Comparison of ENCODE assay signal across 8 cellular contexts in genomic region chr2:112481528-112482228, GRCh38. TPM values are rescaled to one million over a fixed set of nuclear protein-coding genes. Genes with fewer than 3 reads are reported as not detected.
A peak's percentile ranks its signal among the peaks of the same experiment; 100 is the strongest.
DNase-seq lines count a peak whose midpoint lies in the region; ATAC-seq and TF ChIP-seq lines count a peak whose summit lies in the region.

TTL (plus strand) TSS chr2:112482156; CDS start chr2:112482345, 189 bp downstream.

- peak; percentile 80 for ATAC-seq in CD4-positive, CD25-positive, alpha-beta regulatory T cell (ENCODE audit: low read depth in 2 of 2)
- peak; percentile 65 for ATAC-seq in GM19328 (IDR thresholded peaks at IDR 0.05; ENCODE audit: unreplicated experiment)
- ATAC-seq in HG03469 (IDR thresholded peaks at IDR 0.05; ENCODE audit: unreplicated experiment), result peak; percentile 43

- H3K4me2 ChIP-seq in OCI-LY1 (ENCODE audit: low read length), result peak within 1 kb of the TSS; percentile 96

- peak; percentile 78 to 80 (median 78) for DNase-seq in CD4-positive, CD25-positive, alpha-beta regulatory T cell
- DNase-seq in activated T-cell treated with anti-CD3 and anti-CD28 coated beads for 48 hours (ENCODE audit: low read depth) (peak; percentile 82), epithelial cell of prostate (ENCODE audit: low read depth, low spot score) (no peak), mucosa of gallbladder (ENCODE audit: low spot score) (peak; percentile 75)
- DNase-seq in stimulated activated CD8-positive, alpha-beta memory T cell treated with anti-CD3 and anti-CD28 coated beads, Interleukin-4, amount 100 ng/mL, for 24 hours (ENCODE audit: low read depth), result peak; percentile 73

- peak within 1 kb of the TSS; percentile 86 to 97 (median 92) for H3K27ac Mint-ChIP-seq in CD4-positive, CD25-positive, alpha-beta regulatory T cell

- H3K27ac ChIP-seq in CD4-positive, CD25-positive, alpha-beta regulatory T cell (ENCODE audit: insufficient read depth, low read length, poor library complexity, severe bottlenecking), result peak within 1 kb of the TSS; percentile 80
- H3K27ac ChIP-seq in OCI-LY1 (ENCODE audit: low read depth, low read length, poor library complexity, severe bottlenecking) (peak within 1 kb of the TSS; percentile 83), epithelial cell of prostate (peak within 1 kb of the TSS; percentile 82)

- no peaks in the 10 kb centered on the region for H3K27me3 ChIP-seq in CD4-positive, CD25-positive, alpha-beta regulatory T cell (ENCODE audit: control insufficient read depth, insufficient read depth, low read length)
- H3K27me3 ChIP-seq in OCI-LY1 (ENCODE audit: insufficient read depth, low read length), result no peaks in the 10 kb centered on the region

- TF ChIP-seq CTCF in OCI-LY1 (IDR thresholded peaks at IDR 0.05; ENCODE audit: low read length), result no peak

- H3K9ac ChIP-seq in OCI-LY1 (ENCODE audit: low read length), result peak within 1 kb of the TSS; percentile 95

- peak within 1 kb of the TSS; percentile 96 to 99 (median 98) for H3K4me3 Mint-ChIP-seq in CD4-positive, CD25-positive, alpha-beta regulatory T cell

- no peaks in the 10 kb centered on the region for H3F3A ChIP-seq in OCI-LY1 (ENCODE audit: insufficient read depth, low read length)

- peaks cover 0 to 1% (median 0%) of the 10 kb centered on the region in 7 donors for H3K9me3 Mint-ChIP-seq in CD4-positive, CD25-positive, alpha-beta regulatory T cell

- H3K36me3 ChIP-seq in CD4-positive, CD25-positive, alpha-beta regulatory T cell (ENCODE audit: control insufficient read depth, insufficient read depth, low read length), result no peaks in the 10 kb centered on the region
- H3K36me3 ChIP-seq in OCI-LY1 (ENCODE audit: insufficient read depth, low read length), result peaks cover 15% of the 10 kb centered on the region

- H3K4me1 Mint-ChIP-seq in CD4-positive, CD25-positive, alpha-beta regulatory T cell, result peaks cover 15 to 44% (median 28%) of the 10 kb centered on the region in 4 donors

- no peaks in the 10 kb centered on the region for H3K9me3 ChIP-seq in CD4-positive, CD25-positive, alpha-beta regulatory T cell (ENCODE audit: control insufficient read depth in 2 of 2, low read length in 2 of 2)
- H3K9me3 ChIP-seq in OCI-LY1 (ENCODE audit: low read length), result no peaks in the 10 kb centered on the region

- peaks cover 21% of the 10 kb centered on the region for H3K79me2 ChIP-seq in OCI-LY1 (ENCODE audit: insufficient read depth, low read length)

- peaks cover 7% of the 10 kb centered on the region for H3K36me3 Mint-ChIP-seq in CD4-positive, CD25-positive, alpha-beta regulatory T cell

- H3K4me1 ChIP-seq in CD4-positive, CD25-positive, alpha-beta regulatory T cell (ENCODE audit: control insufficient read depth, insufficient read depth, low read length, poor library complexity, severe bottlenecking), result peaks cover 30% of the 10 kb centered on the region
- H3K4me1 ChIP-seq in OCI-LY1 (ENCODE audit: insufficient read depth, low read length, severe bottlenecking), result peaks cover 20% of the 10 kb centered on the region

- H3K9me2 ChIP-seq in OCI-LY1 (ENCODE audit: low read depth, low read length), result no peaks in the 10 kb centered on the region

- peaks cover 7% of the 10 kb centered on the region for H3K27me3 Mint-ChIP-seq in CD4-positive, CD25-positive, alpha-beta regulatory T cell

- no peaks in the 10 kb centered on the region for H4K20me1 ChIP-seq in OCI-LY1 (ENCODE audit: insufficient read depth, low read length)

- H3K4me3 ChIP-seq in CD4-positive, CD25-positive, alpha-beta regulatory T cell (ENCODE audit: low read depth, low read length), result peak within 1 kb of the TSS; percentile 94
- H3K4me3 ChIP-seq in OCI-LY1 (ENCODE audit: low read depth, low read length, poor library complexity, severe bottlenecking), result peak within 1 kb of the TSS; percentile 98

- H2AFZ ChIP-seq in OCI-LY1 (ENCODE audit: low read length), result peak within 1 kb of the TSS; percentile 71; the same call in 1 of the 2 replicates

RNA-seq across cellular contexts. Expression of gene TTL, which starts in this region (rescaled TPM):
- total RNA-seq in CD4-positive, CD25-positive, alpha-beta regulatory T cell, result 32.5 TPM
- 1 to 10 TPM; 2.0 to 6.3 (median 5.0) TPM for polyA plus RNA-seq in CD4-positive, CD25-positive, alpha-beta regulatory T cell
- 31.8 TPM for total RNA-seq in mucosa of gallbladder
